8 cellular contexts compared by ENCODE assay signal in genomic region chr11:72827650-72828049, GRCh38. TPM values are rescaled to one million over a fixed set of nuclear protein-coding genes. Genes with fewer than 3 reads are reported as not detected.
A peak's percentile ranks its signal among the peaks of the same experiment; 100 is the strongest.
DNase-seq lines count a peak whose midpoint lies in the region; ATAC-seq and TF ChIP-seq lines count a peak whose summit lies in the region.
"Not testable (repeated sequence)": the region's sequence is repeated elsewhere in the genome, so short reads cannot be mapped to it uniquely, and the experiment has no call there.

No MANE protein-coding gene starts in this region.

- intact Hi-C loops in dendritic cell treated with granulocyte-macrophage colony-stimulating factor and Interleukin-4, amounts not matched to agents 40 ng/mL and 50 ng/mL, for 4 days (cut with micrococcal nuclease); right lobe of liver (cut with DNase I): not testable (repeated sequence)
- intact Hi-C loops in gastrocnemius medialis (cut with DNase I; ENCODE audit: low total_unique reads): loop anchor here (10.0 kb wide), 1 partner anchor 393 kb away; the partner anchor contains the start of gene CLPB

- peaks cover 0 to 100% (median 11%) of the 10 kb centered on the region in 11 experiments; a peak in 13 of 22 replicates for H4K20me1 ChIP-seq in BLaER1 treated with 17β-estradiol and CSF1 and Interleukin-3, amounts not matched to agents 10 nM and 100 nM

- DNase-seq in T-helper 2 cell treated with Interferon-gamma antibody and Interleukin-4, amounts not matched to agents 5 μg/mL and 100 μg/mL, for 36 hours (ENCODE audit: low spot score); gastrocnemius medialis; tibial nerve (ENCODE audit: low spot score in 2 of 2): not testable (repeated sequence)
- DNase-seq in right lobe of liver: peak in 1 of 3 donors; percentile 34

- H3K4me3 ChIP-seq in BLaER1 treated with 17β-estradiol and CSF1 and Interleukin-3, amounts not matched to agents 10 nM and 100 nM; right lobe of liver; gastrocnemius medialis; tibial nerve: not testable (repeated sequence)

- H3K9me3 Mint-ChIP-seq in IgD-negative memory B cell; T-helper 2 cell treated with Interferon-gamma antibody and Interleukin-4, amounts not matched to agents 5 μg/mL and 100 μg/mL, for 36 hours; activated T-helper 17 cell treated with anti-CD3 and anti-CD28 coated beads, Interleukin-2, amount 50 U/mL, for 72 hours; dendritic cell treated with granulocyte-macrophage colony-stimulating factor and Interleukin-4, amounts not matched to agents 40 ng/mL and 50 ng/mL, for 4 days: not testable (repeated sequence)

- WGBS in right lobe of liver (ENCODE audit: insufficient coverage, low coverage, low lambda C conversion rate, missing lambda C conversion rate): 57% methylated on average over 11 of the region's 11 CpGs
- WGBS in tibial nerve, 2 donors: 73 to 79% methylated on average over 11 of the region's 11 CpGs

- H3K27me3 Mint-ChIP-seq in IgD-negative memory B cell; T-helper 2 cell treated with Interferon-gamma antibody and Interleukin-4, amounts not matched to agents 5 μg/mL and 100 μg/mL, for 36 hours (ENCODE audit: low read depth); activated T-helper 17 cell treated with anti-CD3 and anti-CD28 coated beads, Interleukin-2, amount 50 U/mL, for 72 hours; dendritic cell treated with granulocyte-macrophage colony-stimulating factor and Interleukin-4, amounts not matched to agents 40 ng/mL and 50 ng/mL, for 4 days: not testable (repeated sequence)

- in situ Hi-C loops in gastrocnemius medialis (cut with MboI; ENCODE audit: low sequenced_read_pairs in 4 of 4): loop anchor here (5.0 to 25.0 kb wide), 2 partner anchors 350 to 460 kb away; no protein-coding TSS in a partner anchor

- H3K4me1 ChIP-seq in BLaER1 treated with 17β-estradiol and CSF1 and Interleukin-3, amounts not matched to agents 10 nM and 100 nM: peaks cover 27 to 91% (median 59%) of the 10 kb centered on the region in 10 experiments
- H3K4me1 ChIP-seq in right lobe of liver (peaks cover 0 to 19% (median 7%) of the 10 kb centered on the region in 4 donors), gastrocnemius medialis (peaks cover 12 to 17% of the 10 kb centered on the region in 2 donors), tibial nerve (peaks cover 0 to 29% (median 8%) of the 10 kb centered on the region in 4 donors)

- peak overlapping the region in 2 of 4 donors; percentile 41 to 55 for H3K4me3 Mint-ChIP-seq in IgD-negative memory B cell
- not testable (repeated sequence) for H3K4me3 Mint-ChIP-seq in T-helper 2 cell treated with Interferon-gamma antibody and Interleukin-4, amounts not matched to agents 5 μg/mL and 100 μg/mL, for 36 hours; activated T-helper 17 cell treated with anti-CD3 and anti-CD28 coated beads, Interleukin-2, amount 50 U/mL, for 72 hours
- H3K4me3 Mint-ChIP-seq in dendritic cell treated with granulocyte-macrophage colony-stimulating factor and Interleukin-4, amounts not matched to agents 40 ng/mL and 50 ng/mL, for 4 days: peak overlapping the region; percentile 37

- TF ChIP-seq POLR2A in right lobe of liver (IDR thresholded peaks at IDR 0.05); gastrocnemius medialis (IDR thresholded peaks at IDR 0.05); tibial nerve (IDR thresholded peaks at IDR 0.05): not testable (repeated sequence)

- not testable (repeated sequence) for TF ChIP-seq CTCF in right lobe of liver (IDR thresholded peaks at IDR 0.05); gastrocnemius medialis (IDR thresholded peaks at IDR 0.05 in 4 of 5, conservative IDR thresholded peaks at IDR 0.05 in 1 of 5); tibial nerve (IDR thresholded peaks at IDR 0.05)

- H3K9ac ChIP-seq in BLaER1 treated with 17β-estradiol and CSF1 and Interleukin-3, amounts not matched to agents 10 nM and 100 nM: peak overlapping the region in 8 of 11 experiments; percentile 18 to 66 (median 42); a peak in 14 of 22 replicates

- H3K27ac Mint-ChIP-seq in IgD-negative memory B cell: peak overlapping the region; percentile 73 to 97 (median 89)
- peak overlapping the region; percentile 57 for H3K27ac Mint-ChIP-seq in T-helper 2 cell treated with Interferon-gamma antibody and Interleukin-4, amounts not matched to agents 5 μg/mL and 100 μg/mL, for 36 hours
- H3K27ac Mint-ChIP-seq in activated T-helper 17 cell treated with anti-CD3 and anti-CD28 coated beads, Interleukin-2, amount 50 U/mL, for 72 hours: peak overlapping the region; percentile 60
- H3K27ac Mint-ChIP-seq in dendritic cell treated with granulocyte-macrophage colony-stimulating factor and Interleukin-4, amounts not matched to agents 40 ng/mL and 50 ng/mL, for 4 days: peak overlapping the region; percentile 77

- peaks cover 22 to 25% (median 23%) of the 10 kb centered on the region in 3 donors for H3K4me1 Mint-ChIP-seq in IgD-negative memory B cell
- H3K4me1 Mint-ChIP-seq in T-helper 2 cell treated with Interferon-gamma antibody and Interleukin-4, amounts not matched to agents 5 μg/mL and 100 μg/mL, for 36 hours (ENCODE audit: low read depth): not testable (repeated sequence)
- peaks cover 21% of the 10 kb centered on the region for H3K4me1 Mint-ChIP-seq in activated T-helper 17 cell treated with anti-CD3 and anti-CD28 coated beads, Interleukin-2, amount 50 U/mL, for 72 hours
- H3K4me1 Mint-ChIP-seq in dendritic cell treated with granulocyte-macrophage colony-stimulating factor and Interleukin-4, amounts not matched to agents 40 ng/mL and 50 ng/mL, for 4 days (ENCODE audit: low read depth): peaks cover 81% of the 10 kb centered on the region

- H3K9me3 ChIP-seq in BLaER1 treated with 17β-estradiol and CSF1 and Interleukin-3, amounts not matched to agents 10 nM and 100 nM (replicated peaks in 1 of 11); right lobe of liver; gastrocnemius medialis; tibial nerve: not testable (repeated sequence)

- not testable (repeated sequence) for H3K27me3 ChIP-seq in BLaER1 treated with 17β-estradiol and CSF1 and Interleukin-3, amounts not matched to agents 10 nM and 100 nM; right lobe of liver; gastrocnemius medialis; tibial nerve

- peaks cover 36 to 98% (median 67%) of the 10 kb centered on the region in 11 experiments for H3K36me3 ChIP-seq in BLaER1 treated with 17β-estradiol and CSF1 and Interleukin-3, amounts not matched to agents 10 nM and 100 nM
- H3K36me3 ChIP-seq in right lobe of liver, gastrocnemius medialis: not testable (repeated sequence)
- peaks cover 0 to 50% (median 0%) of the 10 kb centered on the region in 3 donors for H3K36me3 ChIP-seq in tibial nerve

- H3K36me3 Mint-ChIP-seq in IgD-negative memory B cell: not testable (repeated sequence)
- H3K36me3 Mint-ChIP-seq in T-helper 2 cell treated with Interferon-gamma antibody and Interleukin-4, amounts not matched to agents 5 μg/mL and 100 μg/mL, for 36 hours (ENCODE audit: low read depth): peaks cover 54% of the 10 kb centered on the region
- peaks cover 73% of the 10 kb centered on the region for H3K36me3 Mint-ChIP-seq in activated T-helper 17 cell treated with anti-CD3 and anti-CD28 coated beads, Interleukin-2, amount 50 U/mL, for 72 hours (ENCODE audit: low read depth)
- peaks cover 100% of the 10 kb centered on the region for H3K36me3 Mint-ChIP-seq in dendritic cell treated with granulocyte-macrophage colony-stimulating factor and Interleukin-4, amounts not matched to agents 40 ng/mL and 50 ng/mL, for 4 days (ENCODE audit: low read depth)

- peak overlapping the region in 10 of 11 experiments; percentile 6 to 75 (median 53); a peak in 18 of 22 replicates for H3K4me2 ChIP-seq in BLaER1 treated with 17β-estradiol and CSF1 and Interleukin-3, amounts not matched to agents 10 nM and 100 nM

- not testable (repeated sequence) for TF ChIP-seq EP300 in tibial nerve (IDR thresholded peaks at IDR 0.05)

- peak; percentile 46 for ATAC-seq in activated T-helper 17 cell treated with anti-CD3 and anti-CD28 coated beads, Interleukin-2, amount 50 U/mL, for 72 hours (replicated peaks)
- ATAC-seq in right lobe of liver: peak in 3 of 4 donors; percentile 6 to 30 (median 24)
- ATAC-seq in gastrocnemius medialis: not testable (repeated sequence)

- H3K27ac ChIP-seq in BLaER1 treated with 17β-estradiol and CSF1 and Interleukin-3, amounts not matched to agents 10 nM and 100 nM: peak overlapping the region in 10 of 11 experiments; percentile 3 to 79 (median 62); a peak in 18 of 22 replicates
- peak overlapping the region; percentile 16 to 49 (median 36) for H3K27ac ChIP-seq in right lobe of liver
- H3K27ac ChIP-seq in gastrocnemius medialis: peak overlapping the region in 3 of 4 donors; percentile 36 to 61 (median 58)
- H3K27ac ChIP-seq in tibial nerve: peak overlapping the region in 3 of 4 donors; percentile 11 to 54 (median 47)

RNA-seq across cellular contexts. Expression of gene ATG16L2, which starts 13.4 kb away (rescaled TPM):
- polyA plus RNA-seq in IgD-negative memory B cell: 32.1 TPM
- 100 to 1,000 TPM in 1 of 2 donors, 10 to 100 TPM in 1; 85.3 to 127 TPM for total RNA-seq in activated T-helper 17 cell treated with anti-CD3 and anti-CD28 coated beads, Interleukin-2, amount 50 U/mL, for 72 hours
- total RNA-seq in right lobe of liver (10 to 100 TPM in 5 of 6 experiments, 1 to 10 TPM in 1; 8.6 to 23.8 (median 15.4) TPM), gastrocnemius medialis (1 to 10 TPM; 3.1 to 8.1 (median 4.3) TPM), tibial nerve (10 to 100 TPM; 26.9 to 60.0 (median 36.6) TPM)

RNA-seq across cellular contexts. Expression of gene STARD10, which starts 33.8 kb away (rescaled TPM):
- polyA plus RNA-seq in IgD-negative memory B cell: 33.4 TPM
- total RNA-seq in activated T-helper 17 cell treated with anti-CD3 and anti-CD28 coated beads, Interleukin-2, amount 50 U/mL, for 72 hours: 10 to 100 TPM in 1 of 2 donors, 1 to 10 TPM in 1; 7.7 to 16.4 TPM
- total RNA-seq in right lobe of liver (100 to 1,000 TPM; 282 to 525 (median 330) TPM), gastrocnemius medialis (100 to 1,000 TPM in 1 of 4 donors, 10 to 100 TPM in 3; 39.1 to 103 (median 71.1) TPM), tibial nerve (10 to 100 TPM; 19.4 to 31.5 (median 23.7) TPM)
